ENCODE assay signal across 1 cellular context in genomic region chr19:18073197-18073596, GRCh38.
TF ChIP-seq lines count a peak whose summit lies in the region.

No MANE protein-coding gene starts in this region.

TF ChIP-seq in HEK293, 187 proteins besides CTCF, POLR2A, EP300 and RAD21 (continued from another document):
- TF ChIP-seq GLI4 (tag by site-specific recombination; IDR thresholded peaks at IDR 0.05) (no peak), HOXA7 (CRISPR knock-in tag; IDR thresholded peaks at IDR 0.05; ENCODE audit: borderline replicate concordance) (no peak), TSHZ1 (tag by site-specific recombination; IDR thresholded peaks at IDR 0.05; ENCODE audit: borderline replicate concordance) (no peak), ZSCAN5A (tag by site-specific recombination; IDR thresholded peaks at IDR 0.05) (no peak)
